In genomic region chr12:66956300-66956699, GRCh38 we compare ENCODE assay signal across 20 cellular contexts.
DNase-seq lines count a peak whose midpoint lies in the region; ATAC-seq, FAIRE-seq and TF ChIP-seq lines count a peak whose summit lies in the region.
"Had no signal": no experiment of that assay in that cellular context is flagged by ENCODE, and none has a peak within 500 bp of the region (broad histone marks: within the 10 kb centered on the region; RNA-seq: fewer than 3 reads in every experiment).

No MANE protein-coding gene starts in this region.

- no peak overlapping the region for H3K4me3 ChIP-seq in LNCaP clone FGC (ENCODE audit: low read depth, low read length)
- no peak overlapping the region for H3K4me3 ChIP-seq in bronchial epithelial cell (ENCODE audit: low read depth, low read length)
- H3K4me3 ChIP-seq: A549; BLaER1 treated with 17β-estradiol and CSF1 and Interleukin-3, amounts not matched to agents 10 nM and 100 nM had no signal

- ATAC-seq in esophagus mucosa = peak; percentile 67
- ATAC-seq in HG02571 (IDR thresholded peaks at IDR 0.05; ENCODE audit: unreplicated experiment) = no peak
- ATAC-seq in stimulated activated naive CD8-positive, alpha-beta T cell treated with anti-CD3 and anti-CD28 coated beads, Interleukin-15, Interleukin-2, amounts not matched to agents 100 U/mL and 50 U/mL, for 24 hours = no peak
- no peak for ATAC-seq in GM19452 (IDR thresholded peaks at IDR 0.05; ENCODE audit: unreplicated experiment)
- ATAC-seq: A549; CD8-positive, alpha-beta T cell had no signal

- DNase-seq in DMS53 (lab: John Stamatoyannopoulos, UW) = peak; percentile 79
- DNase-seq in LNCaP clone FGC (ENCODE audit: low read depth) = peak; percentile 6
- DNase-seq in bronchial epithelial cell (ENCODE audit: low read depth) = peak; percentile 53
- no peak for DNase-seq in stimulated activated naive CD8-positive, alpha-beta T cell treated with anti-CD3 and anti-CD28 coated beads, Interleukin-15, Interleukin-2, amounts not matched to agents 100 U/mL and 50 U/mL, for 24 hours
- DNase-seq: AML-193; Caco-2; Calu3; CD4-positive, alpha-beta T cell; CD8-positive, alpha-beta T cell; DMS79 treated with DMSO at 0.1 percent for 48 hours; GF-D8 had no signal

- no peaks in the 10 kb centered on the region for H3K36me3 ChIP-seq in bronchial epithelial cell (ENCODE audit: control insufficient read depth, insufficient read depth, low read length)
- H3K36me3 ChIP-seq: BLaER1 treated with 17β-estradiol and CSF1 and Interleukin-3, amounts not matched to agents 10 nM and 100 nM had no signal

- H3K27me3 ChIP-seq in bronchial epithelial cell (ENCODE audit: control insufficient read depth, insufficient read depth, low read length) = no peaks in the 10 kb centered on the region
- H3K27me3 ChIP-seq: BLaER1 treated with 17β-estradiol and CSF1 and Interleukin-3, amounts not matched to agents 10 nM and 100 nM had no signal

- no peak for TF ChIP-seq CTCF in LNCaP clone FGC (IDR thresholded peaks at IDR 0.05; ENCODE audit: control insufficient read depth, extremely low read depth, insufficient read depth)
- no peak for TF ChIP-seq CTCF in bronchial epithelial cell (IDR thresholded peaks at IDR 0.05; ENCODE audit: insufficient read depth, low read length, severe bottlenecking)

- FAIRE-seq in bronchial epithelial cell (lab: Jason Lieb, UNC) = no peak
- FAIRE-seq: A549, D721Med, G401.6, GM12891, GM19239 had no signal
